25 cellular contexts compared by ENCODE assay signal in the genomic region with DNA sequence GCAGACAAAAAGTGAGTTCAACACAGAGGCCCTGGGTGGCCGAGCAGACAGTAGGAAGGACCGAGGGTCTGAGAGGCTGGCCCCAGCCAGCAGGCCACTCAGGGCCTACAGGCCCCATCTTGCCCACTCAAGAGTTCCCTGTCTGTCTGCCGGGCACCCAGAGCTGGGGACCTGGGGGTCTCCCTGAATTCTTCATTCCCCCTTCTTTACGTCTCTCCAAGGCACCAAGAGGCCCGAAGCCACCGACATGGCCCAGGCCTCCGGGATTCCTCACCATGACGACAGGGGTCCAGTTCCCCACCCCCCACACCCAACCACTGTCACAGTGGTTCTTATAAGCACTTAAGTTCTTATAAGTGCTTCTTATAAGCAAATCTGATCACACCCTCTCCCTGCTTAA. TPM values are rescaled to one million over a fixed set of nuclear protein-coding genes. Genes with fewer than 3 reads are reported as not detected.
"Had no signal": no experiment of that assay in that cellular context is flagged by ENCODE, and none has a peak within 500 bp of the region (broad histone marks: within the 10 kb centered on the region; RNA-seq: fewer than 3 reads in every experiment).

No MANE protein-coding gene starts in this region.

- H3K27ac ChIP-seq: coronary artery, esophagus squamous epithelium, parathyroid adenoma, right lobe of liver, thoracic aorta, tibial nerve had no signal

- H3K36me3 Mint-ChIP-seq: immature natural killer cell; naive thymus-derived CD8-positive, alpha-beta T cell had no signal

- H3K27me3 ChIP-seq: esophagus squamous epithelium, right lobe of liver, tibial nerve had no signal

- H3K4me3 Mint-ChIP-seq: immature natural killer cell; naive thymus-derived CD8-positive, alpha-beta T cell; nephron progenitor cell; stimulated activated naive B cell treated with anti-CD40 and anti-IgM and Interleukin-4, amounts not matched to agents 10 μg/mL and 1 μg/mL and 100 μg/mL, for 72 hours; stimulated activated naive CD8-positive, alpha-beta T cell treated with anti-CD3 and anti-CD28 coated beads, Interleukin-15, Interleukin-2, amounts not matched to agents 100 ng/mL and 50 ng/mL, for 24 hours had no signal

- H3K27me3 Mint-ChIP-seq: progenitor cell of endocrine pancreas; stimulated activated naive CD8-positive, alpha-beta T cell treated with anti-CD3 and anti-CD28 coated beads, Interleukin-15, Interleukin-2, amounts not matched to agents 100 ng/mL and 50 ng/mL, for 24 hours had no signal

- H3K27ac Mint-ChIP-seq: immature natural killer cell; naive thymus-derived CD8-positive, alpha-beta T cell; nephron progenitor cell; progenitor cell of endocrine pancreas; stimulated activated naive B cell treated with anti-CD40 and anti-IgM and Interleukin-4, amounts not matched to agents 10 μg/mL and 1 μg/mL and 100 μg/mL, for 72 hours; stimulated activated naive CD8-positive, alpha-beta T cell treated with anti-CD3 and anti-CD28 coated beads, Interleukin-15, Interleukin-2, amounts not matched to agents 100 ng/mL and 50 ng/mL, for 24 hours had no signal

- DNase-seq: dermis blood vessel endothelial cell; effector memory CD4-positive, alpha-beta T cell; esophagus squamous epithelium; foreskin melanocyte; glutamatergic neuron; hypothalamus; immature natural killer cell; mesenchymal stem cell; midbrain; nephron progenitor cell; occipital lobe; right lobe of liver; small intestine; stimulated activated CD4-positive, alpha-beta T cell treated with anti-CD3 and anti-CD28 coated beads, Interleukin-15, amount 100 ng/mL, for 24 hours; stimulated activated CD4-positive, alpha-beta T cell treated with anti-CD3 and anti-CD28 coated beads, Interleukin-2, amount 100 ng/mL, for 48 hours; stimulated activated naive B cell treated with anti-CD40 and anti-IgM and Interleukin-4, amounts not matched to agents 10 μg/mL and 1 μg/mL and 100 μg/mL, for 72 hours had no signal

- H3K4me1 Mint-ChIP-seq: immature natural killer cell; naive thymus-derived CD8-positive, alpha-beta T cell; nephron progenitor cell; stimulated activated naive B cell treated with anti-CD40 and anti-IgM and Interleukin-4, amounts not matched to agents 10 μg/mL and 1 μg/mL and 100 μg/mL, for 72 hours had no signal

- H3K4me1 ChIP-seq: parathyroid adenoma, right lobe of liver had no signal

- H3K9me3 Mint-ChIP-seq: immature natural killer cell; naive thymus-derived CD8-positive, alpha-beta T cell; nephron progenitor cell; stimulated activated naive B cell treated with anti-CD40 and anti-IgM and Interleukin-4, amounts not matched to agents 10 μg/mL and 1 μg/mL and 100 μg/mL, for 72 hours; stimulated activated naive CD8-positive, alpha-beta T cell treated with anti-CD3 and anti-CD28 coated beads, Interleukin-15, Interleukin-2, amounts not matched to agents 100 ng/mL and 50 ng/mL, for 24 hours had no signal

- H3K36me3 ChIP-seq: esophagus squamous epithelium, right lobe of liver, thoracic aorta, tibial nerve had no signal

- H3K4me3 ChIP-seq: coronary artery, esophagus squamous epithelium, right lobe of liver, thoracic aorta, tibial nerve had no signal

- H3K9me3 ChIP-seq: esophagus squamous epithelium, right lobe of liver, thoracic aorta, tibial nerve had no signal

- ATAC-seq: left lobe of liver; naive thymus-derived CD8-positive, alpha-beta T cell; right lobe of liver; stimulated activated naive B cell treated with anti-CD40 and anti-IgM and Interleukin-4, amounts not matched to agents 10 μg/mL and 1 μg/mL and 100 μg/mL, for 72 hours had no signal

RNA-seq across cellular contexts. Expression of a gene that starts 49.2 kb away (rescaled TPM):
- total RNA-seq: endothelial cell of umbilical vein, left lobe of liver, thoracic aorta had no signal
